17 cellular contexts compared by ENCODE assay signal in genomic region chr3:143414571-143415253, GRCh38.
"Had no signal": no experiment of that assay in that cellular context is flagged by ENCODE, and none has a peak within 500 bp of the region (broad histone marks: within the 10 kb centered on the region; RNA-seq: fewer than 3 reads in every experiment).

No MANE protein-coding gene starts in this region.

- H3K4me1 ChIP-seq: esophagus squamous epithelium, prostate gland, stomach had no signal

- H3K4me2 ChIP-seq: neural progenitor cell had no signal

- H3K4me3 ChIP-seq: esophagus squamous epithelium, neural progenitor cell, prostate gland, stomach had no signal

- H3K4me1 Mint-ChIP-seq: brain had no signal

- H3K9ac ChIP-seq: neural progenitor cell had no signal

- H3K27ac ChIP-seq: esophagus squamous epithelium, neural progenitor cell, prostate gland, stomach had no signal

- H3K9me3 ChIP-seq: esophagus squamous epithelium, prostate gland, stomach had no signal

- H3K27me3 ChIP-seq: esophagus squamous epithelium, neural progenitor cell, stomach had no signal

- H3K27ac Mint-ChIP-seq: activated naive CD8-positive, alpha-beta T cell treated with anti-CD3 and anti-CD28 coated beads for 36 hours; brain; effector memory CD8-positive, alpha-beta T cell; neural progenitor cell; type B pancreatic cell had no signal

- H3K4me3 Mint-ChIP-seq: activated naive CD8-positive, alpha-beta T cell treated with anti-CD3 and anti-CD28 coated beads for 36 hours; brain; effector memory CD8-positive, alpha-beta T cell; naive thymus-derived CD4-positive, alpha-beta T cell; neural progenitor cell; type B pancreatic cell had no signal

- DNase-seq: activated CD4-positive, alpha-beta T cell treated with anti-CD3 and anti-CD28 coated beads, Interleukin-2, amount 50 U/mL, for 1 hour; activated CD8-positive, alpha-beta memory T cell treated with anti-CD3 and anti-CD28 coated beads, Interleukin-2, amount 50 U/mL, for 4 hours; activated gamma-delta T cell treated with Interleukin-2 at 50 U/mL for 16 hours; activated naive CD8-positive, alpha-beta T cell treated with anti-CD3 and anti-CD28 coated beads for 36 hours; activated T-cell treated with anti-CD3 and anti-CD28 coated beads, Interleukin-2, amount 50 U/mL, for 48 hours; caudate nucleus; effector memory CD8-positive, alpha-beta T cell; esophagus squamous epithelium; mesendoderm; naive thymus-derived CD4-positive, alpha-beta T cell; right cardiac atrium; stomach; T1000 had no signal

- H3K9me3 Mint-ChIP-seq: activated naive CD8-positive, alpha-beta T cell treated with anti-CD3 and anti-CD28 coated beads for 36 hours; effector memory CD8-positive, alpha-beta T cell had no signal

- H2AFZ ChIP-seq: neural progenitor cell had no signal

- H3K27me3 Mint-ChIP-seq: activated naive CD8-positive, alpha-beta T cell treated with anti-CD3 and anti-CD28 coated beads for 36 hours; effector memory CD8-positive, alpha-beta T cell; naive thymus-derived CD4-positive, alpha-beta T cell had no signal

- ATAC-seq: effector memory CD8-positive, alpha-beta T cell; naive thymus-derived CD4-positive, alpha-beta T cell; right cardiac atrium had no signal

- H3K36me3 ChIP-seq: esophagus squamous epithelium, neural progenitor cell, prostate gland, stomach had no signal
